In the genomic region with DNA sequence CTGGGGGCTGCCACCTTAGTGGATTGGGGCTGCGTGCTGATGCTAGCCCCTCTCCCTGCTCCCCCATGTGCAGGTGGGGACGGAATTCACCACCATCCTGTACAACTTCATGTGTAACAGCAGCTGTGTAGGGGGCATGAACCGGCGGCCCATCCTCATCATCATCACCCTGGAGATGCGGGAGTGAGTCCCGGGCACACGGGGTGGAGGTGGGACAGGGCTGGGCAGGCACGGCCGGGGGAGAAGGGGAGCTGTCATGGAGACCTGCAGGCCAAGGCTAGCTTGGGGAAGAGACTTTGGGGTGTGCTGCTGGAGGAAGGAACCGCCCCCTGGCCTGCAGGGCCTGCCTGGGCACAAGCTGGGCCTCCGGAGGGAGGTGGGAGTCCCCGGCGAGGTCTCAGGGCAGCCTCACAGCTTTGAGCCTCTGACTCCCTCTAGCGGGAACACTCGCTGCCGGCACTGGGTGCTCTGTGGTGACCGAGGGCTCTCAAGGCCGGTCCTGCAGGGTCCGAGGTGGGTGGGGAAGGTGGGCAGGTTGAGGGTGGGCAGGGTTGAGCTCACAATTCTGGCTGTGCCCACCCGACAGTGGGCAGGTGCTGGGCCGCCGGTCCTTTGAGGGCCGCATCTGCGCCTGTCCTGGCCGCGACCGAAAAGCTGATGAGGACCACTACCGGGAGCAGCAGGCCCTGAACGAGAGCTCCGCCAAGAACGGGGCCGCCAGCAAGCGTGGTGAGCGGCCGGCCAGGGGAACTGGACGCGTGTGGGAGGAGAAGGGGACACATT, we compare ENCODE assay signal across 10 cellular contexts. TPM values are rescaled to one million over a fixed set of nuclear protein-coding genes. Genes with fewer than 3 reads are reported as not detected.
DNase-seq lines count a peak whose midpoint lies in the region; ATAC-seq and TF ChIP-seq lines count a peak whose summit lies in the region.
"Had no signal": no experiment of that assay in that cellular context is flagged by ENCODE, and none has a peak within 500 bp of the region (broad histone marks: within the 10 kb centered on the region; RNA-seq: fewer than 3 reads in every experiment).

No MANE protein-coding gene starts in this region.

- WGBS in smooth muscle cell (ENCODE audit: low lambda C conversion rate), result 65% methylated on average over 35 of the region's 37 CpGs

- POLR2A ChIA-PET in activated CD4-positive, alpha-beta T cell treated with anti-CD3 and anti-CD28 coated beads, Interleukin-2, amount 10 ng/mL, durations not matched to agents 7 days and 5 days (lab: Charles Lee), result no interaction called here
- POLR2A ChIA-PET in OCI-LY7 (lab: Charles Lee), result no interaction called here

- H3K27me3 ChIP-seq in smooth muscle cell (ENCODE audit: low read depth), result no peaks in the 10 kb centered on the region

- H3K9me2 ChIP-seq in OCI-LY7 (ENCODE audit: insufficient read depth, low read length), result no peaks in the 10 kb centered on the region

- H3K27me3 Mint-ChIP-seq in activated CD4-positive, alpha-beta T cell treated with anti-CD3 and anti-CD28 coated beads, Interleukin-2, amount 10 ng/mL, durations not matched to agents 7 days and 5 days, result no peaks in the 10 kb centered on the region

- H3K9ac ChIP-seq in smooth muscle cell (ENCODE audit: low read depth), result no peak overlapping the region

- no peaks in the 10 kb centered on the region for H4K20me1 ChIP-seq in OCI-LY7 (ENCODE audit: insufficient read depth, low read length)
- no peaks in the 10 kb centered on the region for H4K20me1 ChIP-seq in smooth muscle cell (ENCODE audit: low read depth)

- CTCF ChIA-PET in activated CD4-positive, alpha-beta T cell treated with anti-CD3 and anti-CD28 coated beads, Interleukin-2, amount 10 ng/mL, durations not matched to agents 7 days and 5 days (lab: Charles Lee), result interaction anchor here (0.7 kb wide), 1 partner anchor 566 kb away, joined by 3 read pairs; no protein-coding TSS in a partner anchor
- CTCF ChIA-PET in OCI-LY7 (lab: Charles Lee; ENCODE audit: unreplicated experiment), result no interaction called here

- H3K36me3 ChIP-seq in OCI-LY7 (ENCODE audit: insufficient read depth, low read length), result no peaks in the 10 kb centered on the region
- no peaks in the 10 kb centered on the region for H3K36me3 ChIP-seq in smooth muscle cell (ENCODE audit: low read depth)

- H3K79me2 ChIP-seq in OCI-LY7 (ENCODE audit: insufficient read depth, low read depth, low read length) (no peaks in the 10 kb centered on the region), smooth muscle cell (ENCODE audit: low read depth) (no peaks in the 10 kb centered on the region)

- no peak overlapping the region for H3K4me3 Mint-ChIP-seq in activated CD4-positive, alpha-beta T cell treated with anti-CD3 and anti-CD28 coated beads, Interleukin-2, amount 10 ng/mL, durations not matched to agents 7 days and 5 days
- H3K4me3 Mint-ChIP-seq: T-helper 1 cell treated with Interleukin-12 subunit alpha and Interleukin-12 subunit beta and Interleukin-4 antibody, amounts not matched to agents 30 μg/mL and 1 μg/mL, for 36 hours had no signal

- TF ChIP-seq CTCF in OCI-LY7 (conservative IDR thresholded peaks at IDR 0.05; ENCODE audit: low read length), result peak; percentile 68
- TF ChIP-seq CTCF in fibroblast of mammary gland (conservative IDR thresholded peaks at IDR 0.05; ENCODE audit: control insufficient read depth, insufficient read depth, low read depth, low read length), result peak; percentile 53
- TF ChIP-seq CTCF in smooth muscle cell (IDR thresholded peaks at IDR 0.05; ENCODE audit: borderline replicate concordance, insufficient read depth, poor library complexity, severe bottlenecking), result peak; percentile 33

- no peaks in the 10 kb centered on the region for H3K4me1 Mint-ChIP-seq in activated CD4-positive, alpha-beta T cell treated with anti-CD3 and anti-CD28 coated beads, Interleukin-2, amount 10 ng/mL, durations not matched to agents 7 days and 5 days

- no peak overlapping the region for H3K27ac ChIP-seq in OCI-LY7 (ENCODE audit: low read depth, low read length, poor library complexity, severe bottlenecking)
- H3K27ac ChIP-seq in smooth muscle cell (ENCODE audit: low read depth), result no peak overlapping the region
- H3K27ac ChIP-seq: C4-2B had no signal

- ATAC-seq in GM19023 (IDR thresholded peaks at IDR 0.05; ENCODE audit: unreplicated experiment) (no peak), GM21825 (IDR thresholded peaks at IDR 0.05; ENCODE audit: unreplicated experiment) (no peak)

- no peak overlapping the region for H3K27ac Mint-ChIP-seq in activated CD4-positive, alpha-beta T cell treated with anti-CD3 and anti-CD28 coated beads, Interleukin-2, amount 10 ng/mL, durations not matched to agents 7 days and 5 days
- H3K27ac Mint-ChIP-seq: T-helper 1 cell treated with Interleukin-12 subunit alpha and Interleukin-12 subunit beta and Interleukin-4 antibody, amounts not matched to agents 30 μg/mL and 1 μg/mL, for 36 hours had no signal

- no peak overlapping the region for H3K4me3 ChIP-seq in OCI-LY7 (ENCODE audit: low read depth, low read length, poor library complexity, severe bottlenecking)
- H3K4me3 ChIP-seq in fibroblast of mammary gland (ENCODE audit: control insufficient read depth, low read depth, low read length), result no peak overlapping the region
- no peak overlapping the region for H3K4me3 ChIP-seq in smooth muscle cell

- no peak overlapping the region for H3K4me2 ChIP-seq in OCI-LY7 (ENCODE audit: low read length)
- no peak overlapping the region for H3K4me2 ChIP-seq in smooth muscle cell

- DNase-seq in activated CD4-positive, alpha-beta T cell treated with anti-CD3 and anti-CD28 coated beads, Interleukin-2, amount 10 ng/mL, durations not matched to agents 7 days and 5 days, result peak; percentile 17
- no peak for DNase-seq in activated CD4-positive, alpha-beta T cell treated with anti-CD3 and anti-CD28 coated beads, Interleukin-2, amount 50 U/mL, for 4 hours
- DNase-seq in OCI-LY7 (ENCODE audit: low spot score) (peak; percentile 40), fibroblast of mammary gland (ENCODE audit: low read depth) (peak; percentile 8), smooth muscle cell (lab: John Stamatoyannopoulos, UW; ENCODE audit: unreplicated experiment) (no peak), NCI-H748 (lab: John Stamatoyannopoulos, UW; ENCODE audit: unreplicated experiment) (no peak)

- H3K4me1 ChIP-seq in OCI-LY7 (ENCODE audit: insufficient read depth, low read length, poor library complexity, severe bottlenecking) (no peaks in the 10 kb centered on the region), smooth muscle cell (ENCODE audit: low read depth) (no peaks in the 10 kb centered on the region)

- H2AFZ ChIP-seq in OCI-LY7 (ENCODE audit: low read length), result no peak overlapping the region
- H2AFZ ChIP-seq in smooth muscle cell (ENCODE audit: low read depth), result no peak overlapping the region

- H3K9me3 Mint-ChIP-seq in activated CD4-positive, alpha-beta T cell treated with anti-CD3 and anti-CD28 coated beads, Interleukin-2, amount 10 ng/mL, durations not matched to agents 7 days and 5 days, result no peaks in the 10 kb centered on the region
- H3K9me3 Mint-ChIP-seq: T-helper 1 cell treated with Interleukin-12 subunit alpha and Interleukin-12 subunit beta and Interleukin-4 antibody, amounts not matched to agents 30 μg/mL and 1 μg/mL, for 36 hours had no signal

- BruUV-seq in OCI-LY7 (replicated peaks; lab: Mats Ljungman, UMichigan), result no TSS peak

- no peaks in the 10 kb centered on the region for H3K9me3 ChIP-seq in OCI-LY7 (ENCODE audit: low read length)
- no peaks in the 10 kb centered on the region for H3K9me3 ChIP-seq in smooth muscle cell (replicated peaks; ENCODE audit: low read depth)

- intact Hi-C loops in OCI-LY7 (cut with micrococcal nuclease; ENCODE audit: unreplicated experiment), result no loop called here

- no peaks in the 10 kb centered on the region for H3F3A ChIP-seq in smooth muscle cell (ENCODE audit: low read depth)

- no peaks in the 10 kb centered on the region for H3K36me3 Mint-ChIP-seq in activated CD4-positive, alpha-beta T cell treated with anti-CD3 and anti-CD28 coated beads, Interleukin-2, amount 10 ng/mL, durations not matched to agents 7 days and 5 days (ENCODE audit: low read depth)

RNA-seq across cellular contexts. Expression of a gene that starts 25.0 kb away (rescaled TPM):
- total RNA-seq in activated CD4-positive, alpha-beta T cell treated with anti-CD3 and anti-CD28 coated beads, Interleukin-2, amount 10 ng/mL, durations not matched to agents 7 days and 5 days, result not detected
- not detected in 2 replicates for total RNA-seq in OCI-LY7 (2014; rRNA removed; shearing (Covaris generic))
- total RNA-seq in OCI-LY7 (2022), result not detected in 2 replicates
- not detected in 2 replicates for total RNA-seq in smooth muscle cell
- polyA plus RNA-seq in smooth muscle cell, result not detected in 2 replicates

RNA-seq across cellular contexts. Expression of a gene that starts 45.3 kb away (rescaled TPM):
- total RNA-seq in activated CD4-positive, alpha-beta T cell treated with anti-CD3 and anti-CD28 coated beads, Interleukin-2, amount 10 ng/mL, durations not matched to agents 7 days and 5 days, result under 1 TPM in 1 of 2 experiments, not detected in 1; 0.71 TPM
- 3.8 and 7.1 TPM in 2 replicates for total RNA-seq in OCI-LY7 (2014; rRNA removed; shearing (Covaris generic))
- total RNA-seq in OCI-LY7 (2022) (3.9 and 4.3 TPM in 2 replicates), smooth muscle cell (1.3 and 5.3 TPM in 2 replicates)
- 14.9 and 15.2 TPM in 2 replicates for polyA plus RNA-seq in smooth muscle cell

Comparison
In these comparisons a context has a peak if more than half of its experiments do, and no peak if none do; other contexts are left out.
1. DNase-seq: peak in activated CD4-positive, alpha-beta T cell treated with anti-CD3 and anti-CD28 coated beads, Interleukin-2, amount 10 ng/mL, durations not matched to agents 7 days and 5 days (single experiment), OCI-LY7 (single experiment) and fibroblast of mammary gland (single experiment); none in activated CD4-positive, alpha-beta T cell treated with anti-CD3 and anti-CD28 coated beads, Interleukin-2, amount 50 U/mL, for 4 hours (0 of 2), smooth muscle cell (single experiment) and NCI-H748 (single experiment).
2. Peak in every context shown above with its lines, with median percentiles within 50 percentile points of each other: CTCF ChIP-seq.